ENCODE assay signal across 2 cellular contexts in the genomic region with DNA sequence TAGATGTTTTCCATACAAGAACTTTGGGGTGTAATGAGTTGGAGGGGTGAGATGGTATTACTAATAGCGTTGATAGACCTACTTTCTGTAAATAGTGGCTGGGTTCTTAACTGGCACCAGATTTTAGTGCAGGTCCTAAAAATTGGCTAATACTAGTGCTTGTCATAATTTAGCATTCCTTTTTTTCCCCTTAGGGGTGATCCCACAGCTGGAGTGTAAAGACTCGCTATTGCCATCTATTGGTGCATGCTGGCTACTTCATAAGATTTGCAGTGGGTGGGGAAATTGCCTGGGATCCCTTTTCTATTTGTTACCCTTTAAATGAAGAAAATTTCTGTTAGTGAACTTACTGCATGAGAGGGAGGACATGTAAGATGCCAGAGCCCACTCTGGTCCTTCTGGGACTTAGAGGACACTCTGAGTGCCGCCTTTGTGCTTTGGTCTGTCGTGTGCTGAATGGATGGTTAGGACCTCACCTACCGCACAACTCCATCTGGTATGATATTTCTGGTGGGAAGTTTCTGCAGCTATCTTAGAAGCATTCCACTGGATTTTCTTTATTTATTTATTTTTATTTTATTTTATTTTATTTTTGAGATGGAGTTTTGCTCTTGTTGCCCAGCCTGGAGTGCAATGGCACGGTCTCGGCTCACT.
TF ChIP-seq lines count a peak whose summit lies in the region.

No MANE protein-coding gene starts in this region.

TF ChIP-seq in IMR-90, 13 proteins besides CTCF, POLR2A, EP300 and RAD21:
- TF ChIP-seq CEBPB (IDR thresholded peaks at IDR 0.05; ENCODE audit: low read depth, low read length), result peak; percentile 46; the same call in 1 of the 2 replicates
- TF ChIP-seq RFX5 (IDR thresholded peaks at IDR 0.05; ENCODE audit: low read depth, low read length), result no peak
- TF ChIP-seq SMC3 (IDR thresholded peaks at IDR 0.05; ENCODE audit: low read depth, low read length), result peak; percentile 58
TF ChIP-seq in IMR-90: peak in this region for 2.

TF ChIP-seq in K562, 482 proteins besides CTCF, POLR2A, EP300 and RAD21:
- TF ChIP-seq, protein P1, sequence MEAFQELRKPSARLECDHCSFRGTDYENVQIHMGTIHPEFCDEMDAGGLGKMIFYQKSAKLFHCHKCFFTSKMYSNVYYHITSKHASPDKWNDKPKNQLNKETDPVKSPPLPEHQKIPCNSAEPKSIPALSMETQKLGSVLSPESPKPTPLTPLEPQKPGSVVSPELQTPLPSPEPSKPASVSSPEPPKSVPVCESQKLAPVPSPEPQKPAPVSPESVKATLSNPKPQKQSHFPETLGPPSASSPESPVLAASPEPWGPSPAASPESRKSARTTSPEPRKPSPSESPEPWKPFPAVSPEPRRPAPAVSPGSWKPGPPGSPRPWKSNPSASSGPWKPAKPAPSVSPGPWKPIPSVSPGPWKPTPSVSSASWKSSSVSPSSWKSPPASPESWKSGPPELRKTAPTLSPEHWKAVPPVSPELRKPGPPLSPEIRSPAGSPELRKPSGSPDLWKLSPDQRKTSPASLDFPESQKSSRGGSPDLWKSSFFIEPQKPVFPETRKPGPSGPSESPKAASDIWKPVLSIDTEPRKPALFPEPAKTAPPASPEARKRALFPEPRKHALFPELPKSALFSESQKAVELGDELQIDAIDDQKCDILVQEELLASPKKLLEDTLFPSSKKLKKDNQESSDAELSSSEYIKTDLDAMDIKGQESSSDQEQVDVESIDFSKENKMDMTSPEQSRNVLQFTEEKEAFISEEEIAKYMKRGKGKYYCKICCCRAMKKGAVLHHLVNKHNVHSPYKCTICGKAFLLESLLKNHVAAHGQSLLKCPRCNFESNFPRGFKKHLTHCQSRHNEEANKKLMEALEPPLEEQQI (IDR thresholded peaks at IDR 0.05), result no peak
- no peak for TF ChIP-seq ATF1 (CRISPR knock-in tag; IDR thresholded peaks at IDR 0.05)
- TF ChIP-seq ATF1 (tag; IDR thresholded peaks at IDR 0.05), result no peak
- TF ChIP-seq, protein P2, sequence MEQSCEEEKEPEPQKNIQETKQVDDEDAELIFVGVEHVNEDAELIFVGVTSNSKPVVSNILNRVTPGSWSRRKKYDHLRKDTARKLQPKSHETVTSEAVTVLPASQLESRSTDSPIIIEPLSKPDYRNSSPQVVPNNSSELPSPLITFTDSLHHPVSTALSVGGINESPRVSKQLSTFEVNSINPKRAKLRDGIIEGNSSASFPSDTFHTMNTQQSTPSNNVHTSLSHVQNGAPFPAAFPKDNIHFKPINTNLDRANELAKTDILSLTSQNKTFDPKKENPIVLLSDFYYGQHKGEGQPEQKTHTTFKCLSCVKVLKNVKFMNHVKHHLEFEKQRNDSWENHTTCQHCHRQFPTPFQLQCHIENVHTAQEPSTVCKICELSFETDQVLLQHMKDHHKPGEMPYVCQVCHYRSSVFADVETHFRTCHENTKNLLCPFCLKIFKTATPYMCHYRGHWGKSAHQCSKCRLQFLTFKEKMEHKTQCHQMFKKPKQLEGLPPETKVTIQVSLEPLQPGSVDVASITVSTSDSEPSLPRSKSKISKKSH (CRISPR knock-in tag; IDR thresholded peaks at IDR 0.05), result no peak
- TF ChIP-seq ZNF780A (CRISPR knock-in tag; IDR thresholded peaks at IDR 0.05), result no peak
- TF ChIP-seq KAT8 (IDR thresholded peaks at IDR 0.05; ENCODE audit: low read depth), result no peak
- TF ChIP-seq, protein P3, sequence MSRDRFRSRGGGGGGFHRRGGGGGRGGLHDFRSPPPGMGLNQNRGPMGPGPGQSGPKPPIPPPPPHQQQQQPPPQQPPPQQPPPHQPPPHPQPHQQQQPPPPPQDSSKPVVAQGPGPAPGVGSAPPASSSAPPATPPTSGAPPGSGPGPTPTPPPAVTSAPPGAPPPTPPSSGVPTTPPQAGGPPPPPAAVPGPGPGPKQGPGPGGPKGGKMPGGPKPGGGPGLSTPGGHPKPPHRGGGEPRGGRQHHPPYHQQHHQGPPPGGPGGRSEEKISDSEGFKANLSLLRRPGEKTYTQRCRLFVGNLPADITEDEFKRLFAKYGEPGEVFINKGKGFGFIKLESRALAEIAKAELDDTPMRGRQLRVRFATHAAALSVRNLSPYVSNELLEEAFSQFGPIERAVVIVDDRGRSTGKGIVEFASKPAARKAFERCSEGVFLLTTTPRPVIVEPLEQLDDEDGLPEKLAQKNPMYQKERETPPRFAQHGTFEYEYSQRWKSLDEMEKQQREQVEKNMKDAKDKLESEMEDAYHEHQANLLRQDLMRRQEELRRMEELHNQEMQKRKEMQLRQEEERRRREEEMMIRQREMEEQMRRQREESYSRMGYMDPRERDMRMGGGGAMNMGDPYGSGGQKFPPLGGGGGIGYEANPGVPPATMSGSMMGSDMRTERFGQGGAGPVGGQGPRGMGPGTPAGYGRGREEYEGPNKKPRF (IDR thresholded peaks at IDR 0.05; ENCODE audit: low read depth, low read length), result no peak
- TF ChIP-seq, protein P4, sequence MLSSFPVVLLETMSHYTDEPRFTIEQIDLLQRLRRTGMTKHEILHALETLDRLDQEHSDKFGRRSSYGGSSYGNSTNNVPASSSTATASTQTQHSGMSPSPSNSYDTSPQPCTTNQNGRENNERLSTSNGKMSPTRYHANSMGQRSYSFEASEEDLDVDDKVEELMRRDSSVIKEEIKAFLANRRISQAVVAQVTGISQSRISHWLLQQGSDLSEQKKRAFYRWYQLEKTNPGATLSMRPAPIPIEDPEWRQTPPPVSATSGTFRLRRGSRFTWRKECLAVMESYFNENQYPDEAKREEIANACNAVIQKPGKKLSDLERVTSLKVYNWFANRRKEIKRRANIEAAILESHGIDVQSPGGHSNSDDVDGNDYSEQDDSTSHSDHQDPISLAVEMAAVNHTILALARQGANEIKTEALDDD (IDR thresholded peaks at IDR 0.05), result 0 out of 2 replicates have a peak, but pooled peaks have one; percentile 27
- TF ChIP-seq RB1 (IDR thresholded peaks at IDR 0.05; ENCODE audit: low read depth), result 0 out of 2 replicates have a peak, but pooled peaks have one; percentile 34
- peak; percentile 31; the same call in 1 of the 2 replicates for TF ChIP-seq ZNF384 (IDR thresholded peaks at IDR 0.05; ENCODE audit: low read depth, low read length)
- no peak for TF ChIP-seq HNRNPLL (IDR thresholded peaks at IDR 0.05; ENCODE audit: low read depth, low read length, poor library complexity, severe bottlenecking)
- TF ChIP-seq BMI1 (IDR thresholded peaks at IDR 0.05; ENCODE audit: low read length), result no peak
- 0 out of 2 replicates have a peak, but pooled peaks have one; percentile 12 for TF ChIP-seq CC2D1A (IDR thresholded peaks at IDR 0.05)
- TF ChIP-seq CEBPB (tag; IDR thresholded peaks at IDR 0.05), result 0 out of 2 replicates have a peak, but pooled peaks have one; percentile 42
- TF ChIP-seq, protein P5, sequence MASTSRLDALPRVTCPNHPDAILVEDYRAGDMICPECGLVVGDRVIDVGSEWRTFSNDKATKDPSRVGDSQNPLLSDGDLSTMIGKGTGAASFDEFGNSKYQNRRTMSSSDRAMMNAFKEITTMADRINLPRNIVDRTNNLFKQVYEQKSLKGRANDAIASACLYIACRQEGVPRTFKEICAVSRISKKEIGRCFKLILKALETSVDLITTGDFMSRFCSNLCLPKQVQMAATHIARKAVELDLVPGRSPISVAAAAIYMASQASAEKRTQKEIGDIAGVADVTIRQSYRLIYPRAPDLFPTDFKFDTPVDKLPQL (IDR thresholded peaks at IDR 0.05; ENCODE audit: extremely low read depth, insufficient read length), result no peak
- TF ChIP-seq ARNT (IDR thresholded peaks at IDR 0.05), result no peak
- TF ChIP-seq JUND (IDR thresholded peaks at IDR 0.05; ENCODE audit: borderline replicate concordance, low read depth, low read length), result no peak
- peak; percentile 10; the same call in 1 of the 3 replicates for TF ChIP-seq JUND (tag; IDR thresholded peaks at IDR 0.05; ENCODE audit: borderline replicate concordance, low read depth, low read length)
- peak in 1 of 2 experiments; percentile 57; a peak in 1 of 4 replicates for TF ChIP-seq RCOR1 (IDR thresholded peaks at IDR 0.05; ENCODE audit: borderline replicate concordance in 1 of 2, low read depth in 2 of 2, low read length in 2 of 2)
- TF ChIP-seq, protein P6, sequence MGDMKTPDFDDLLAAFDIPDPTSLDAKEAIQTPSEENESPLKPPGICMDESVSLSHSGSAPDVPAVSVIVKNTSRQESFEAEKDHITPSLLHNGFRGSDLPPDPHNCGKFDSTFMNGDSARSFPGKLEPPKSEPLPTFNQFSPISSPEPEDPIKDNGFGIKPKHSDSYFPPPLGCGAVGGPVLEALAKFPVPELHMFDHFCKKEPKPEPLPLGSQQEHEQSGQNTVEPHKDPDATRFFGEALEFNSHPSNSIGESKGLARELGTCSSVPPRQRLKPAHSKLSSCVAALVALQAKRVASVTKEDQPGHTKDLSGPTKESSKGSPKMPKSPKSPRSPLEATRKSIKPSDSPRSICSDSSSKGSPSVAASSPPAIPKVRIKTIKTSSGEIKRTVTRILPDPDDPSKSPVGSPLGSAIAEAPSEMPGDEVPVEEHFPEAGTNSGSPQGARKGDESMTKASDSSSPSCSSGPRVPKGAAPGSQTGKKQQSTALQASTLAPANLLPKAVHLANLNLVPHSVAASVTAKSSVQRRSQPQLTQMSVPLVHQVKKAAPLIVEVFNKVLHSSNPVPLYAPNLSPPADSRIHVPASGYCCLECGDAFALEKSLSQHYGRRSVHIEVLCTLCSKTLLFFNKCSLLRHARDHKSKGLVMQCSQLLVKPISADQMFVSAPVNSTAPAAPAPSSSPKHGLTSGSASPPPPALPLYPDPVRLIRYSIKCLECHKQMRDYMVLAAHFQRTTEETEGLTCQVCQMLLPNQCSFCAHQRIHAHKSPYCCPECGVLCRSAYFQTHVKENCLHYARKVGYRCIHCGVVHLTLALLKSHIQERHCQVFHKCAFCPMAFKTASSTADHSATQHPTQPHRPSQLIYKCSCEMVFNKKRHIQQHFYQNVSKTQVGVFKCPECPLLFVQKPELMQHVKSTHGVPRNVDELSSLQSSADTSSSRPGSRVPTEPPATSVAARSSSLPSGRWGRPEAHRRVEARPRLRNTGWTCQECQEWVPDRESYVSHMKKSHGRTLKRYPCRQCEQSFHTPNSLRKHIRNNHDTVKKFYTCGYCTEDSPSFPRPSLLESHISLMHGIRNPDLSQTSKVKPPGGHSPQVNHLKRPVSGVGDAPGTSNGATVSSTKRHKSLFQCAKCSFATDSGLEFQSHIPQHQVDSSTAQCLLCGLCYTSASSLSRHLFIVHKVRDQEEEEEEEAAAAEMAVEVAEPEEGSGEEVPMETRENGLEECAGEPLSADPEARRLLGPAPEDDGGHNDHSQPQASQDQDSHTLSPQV (IDR thresholded peaks at IDR 0.05), result 0 out of 2 replicates have a peak, but pooled peaks have one; percentile 21
- TF ChIP-seq, protein P7, sequence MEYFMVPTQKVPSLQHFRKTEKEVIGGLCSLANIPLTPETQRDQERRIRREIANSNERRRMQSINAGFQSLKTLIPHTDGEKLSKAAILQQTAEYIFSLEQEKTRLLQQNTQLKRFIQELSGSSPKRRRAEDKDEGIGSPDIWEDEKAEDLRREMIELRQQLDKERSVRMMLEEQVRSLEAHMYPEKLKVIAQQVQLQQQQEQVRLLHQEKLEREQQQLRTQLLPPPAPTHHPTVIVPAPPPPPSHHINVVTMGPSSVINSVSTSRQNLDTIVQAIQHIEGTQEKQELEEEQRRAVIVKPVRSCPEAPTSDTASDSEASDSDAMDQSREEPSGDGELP (CRISPR knock-in tag; IDR thresholded peaks at IDR 0.05; ENCODE audit: borderline replicate concordance), result peak; percentile 46; the same call in 1 of the 2 replicates
- no peak for TF ChIP-seq CEBPG (CRISPR knock-in tag; IDR thresholded peaks at IDR 0.05)
- peak; percentile 29 to 56; a peak in 1 of 4 replicates for TF ChIP-seq CEBPG (tag; conservative IDR thresholded peaks at IDR 0.05 in 1 of 2, IDR thresholded peaks at IDR 0.05 in 1 of 2)
- TF ChIP-seq, protein P8, sequence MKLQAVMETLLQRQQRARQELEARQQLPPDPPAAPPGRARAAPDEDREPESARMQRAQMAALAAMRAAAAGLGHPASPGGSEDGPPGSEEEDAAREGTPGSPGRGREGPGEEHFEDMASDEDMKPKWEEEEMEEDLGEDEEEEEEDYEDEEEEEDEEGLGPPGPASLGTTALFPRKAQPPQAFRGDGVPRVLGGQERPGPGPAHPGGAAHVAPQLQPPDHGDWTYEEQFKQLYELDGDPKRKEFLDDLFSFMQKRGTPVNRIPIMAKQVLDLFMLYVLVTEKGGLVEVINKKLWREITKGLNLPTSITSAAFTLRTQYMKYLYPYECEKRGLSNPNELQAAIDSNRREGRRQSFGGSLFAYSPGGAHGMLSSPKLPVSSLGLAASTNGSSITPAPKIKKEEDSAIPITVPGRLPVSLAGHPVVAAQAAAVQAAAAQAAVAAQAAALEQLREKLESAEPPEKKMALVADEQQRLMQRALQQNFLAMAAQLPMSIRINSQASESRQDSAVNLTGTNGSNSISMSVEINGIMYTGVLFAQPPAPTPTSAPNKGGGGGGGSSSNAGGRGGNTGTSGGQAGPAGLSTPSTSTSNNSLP (IDR thresholded peaks at IDR 0.05; ENCODE audit: borderline replicate concordance, low read depth, low read length), result no peak
- peak; percentile 36; the same call in 1 of the 2 replicates for TF ChIP-seq KLF16 (IDR thresholded peaks at IDR 0.05)
- 0 out of 2 replicates have a peak, but pooled peaks have one; percentile 21 for TF ChIP-seq XRCC5 (IDR thresholded peaks at IDR 0.05; ENCODE audit: low read depth, low read length)
- no peak for TF ChIP-seq ETS2 (tag; IDR thresholded peaks at IDR 0.05; ENCODE audit: borderline replicate concordance, poor library complexity, severe bottlenecking)
- TF ChIP-seq SMC3 (conservative IDR thresholded peaks at IDR 0.05; ENCODE audit: insufficient read depth, low read depth, low read length), result peak; percentile 62
- TF ChIP-seq GABPA (tag; conservative IDR thresholded peaks at IDR 0.05; ENCODE audit: low read depth), result no peak
- no peak for TF ChIP-seq TAF1 (IDR thresholded peaks at IDR 0.05; ENCODE audit: control insufficient read depth, extremely low read depth, insufficient read depth, low read length, severe bottlenecking)
- TF ChIP-seq, protein P9, sequence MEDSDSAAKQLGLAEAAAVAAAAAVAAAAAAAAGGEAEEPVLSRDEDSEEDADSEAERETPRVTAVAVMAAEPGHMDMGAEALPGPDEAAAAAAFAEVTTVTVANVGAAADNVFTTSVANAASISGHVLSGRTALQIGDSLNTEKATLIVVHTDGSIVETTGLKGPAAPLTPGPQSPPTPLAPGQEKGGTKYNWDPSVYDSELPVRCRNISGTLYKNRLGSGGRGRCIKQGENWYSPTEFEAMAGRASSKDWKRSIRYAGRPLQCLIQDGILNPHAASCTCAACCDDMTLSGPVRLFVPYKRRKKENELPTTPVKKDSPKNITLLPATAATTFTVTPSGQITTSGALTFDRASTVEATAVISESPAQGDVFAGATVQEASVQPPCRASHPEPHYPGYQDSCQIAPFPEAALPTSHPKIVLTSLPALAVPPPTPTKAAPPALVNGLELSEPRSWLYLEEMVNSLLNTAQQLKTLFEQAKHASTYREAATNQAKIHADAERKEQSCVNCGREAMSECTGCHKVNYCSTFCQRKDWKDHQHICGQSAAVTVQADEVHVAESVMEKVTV (CRISPR knock-in tag; IDR thresholded peaks at IDR 0.05), result peak; percentile 70; the same call in 1 of the 2 replicates
- no peak for TF ChIP-seq NFIX (CRISPR knock-in tag; IDR thresholded peaks at IDR 0.05; ENCODE audit: low read depth)
- 0 out of 2 replicates have a peak, but pooled peaks have one; percentile 26 for TF ChIP-seq ATF7 (IDR thresholded peaks at IDR 0.05)
- peak in 1 of 2 experiments; percentile 54; a peak in 1 of 4 replicates for TF ChIP-seq MAZ (CRISPR knock-in tag; conservative IDR thresholded peaks at IDR 0.05 in 1 of 2, IDR thresholded peaks at IDR 0.05 in 1 of 2)
- no peak for TF ChIP-seq TRIM24 (IDR thresholded peaks at IDR 0.05)
- TF ChIP-seq ETV6 (IDR thresholded peaks at IDR 0.05; ENCODE audit: borderline replicate concordance in 1 of 2, low read depth in 2 of 2, low read length in 1 of 2), result no peak
- TF ChIP-seq ETV6 (CRISPR knock-in tag; IDR thresholded peaks at IDR 0.05; ENCODE audit: borderline replicate concordance), result no peak
- no peak for TF ChIP-seq BDP1 (IDR thresholded peaks at IDR 0.05; ENCODE audit: insufficient read depth, insufficient read length)
- TF ChIP-seq STAG1 (CRISPR knock-in tag; IDR thresholded peaks at IDR 0.05; ENCODE audit: borderline replicate concordance), result peak; percentile 21; the same call in 1 of the 2 replicates
- no peak for TF ChIP-seq SMARCC2 (IDR thresholded peaks at IDR 0.05; ENCODE audit: low read depth)
- TF ChIP-seq DACH1 (IDR thresholded peaks at IDR 0.05; ENCODE audit: partially characterized antibody), result peak; percentile 25
